ENCODE assay signal across 14 cellular contexts in genomic region chr14:24315243-24315806, GRCh38. TPM values are rescaled to one million over a fixed set of nuclear protein-coding genes. Genes with fewer than 3 reads are reported as not detected.
DNase-seq lines count a peak whose midpoint lies in the region; ATAC-seq and TF ChIP-seq lines count a peak whose summit lies in the region.
"Had no signal": no experiment of that assay in that cellular context is flagged by ENCODE, and none has a peak within 500 bp of the region (broad histone marks: within the 10 kb centered on the region; RNA-seq: fewer than 3 reads in every experiment).

No MANE protein-coding gene starts in this region.

- CTCF ChIA-PET in activated CD8-positive, alpha-beta T cell treated with anti-CD3 and anti-CD28 coated beads, Interleukin-2, amount 10 ng/mL, durations not matched to agents 7 days and 5 days (lab: Charles Lee): interaction anchor here (9.2 kb wide), 1 partner anchor 15 kb away, joined by 142 read pairs; the partner anchor contains the start of gene ADCY4
- CTCF ChIA-PET in activated CD8-positive, alpha-beta T cell treated with anti-CD3 and anti-CD28 coated beads for 36 hours (lab: Charles Lee): interaction anchor here (1.9 to 10.9 kb wide), 3 partner anchors 7 to 18 kb away, joined by 7 to 138 read pairs (median 88); partner anchors contain the start of genes ADCY4 and CIDEB

- DNase-seq in activated CD8-positive, alpha-beta T cell treated with anti-CD3 and anti-CD28 coated beads, Interleukin-2, amount 10 ng/mL, durations not matched to agents 7 days and 5 days: no peak
- no peak for DNase-seq in activated CD8-positive, alpha-beta T cell treated with anti-CD3 and anti-CD28 coated beads for 36 hours
- DNase-seq in naive thymus-derived CD8-positive, alpha-beta T cell: peak in 1 of 10 donors; percentile 51
- DNase-seq in upper lobe of left lung (no peak), inferior parietal cortex (ENCODE audit: extremely low spot score) (no peak)
- DNase-seq: activated CD4-positive, alpha-beta T cell treated with anti-CD3 and anti-CD28 coated beads for 48 hours; GDM1; NCI-H1694 treated with DMSO at 0.1 percent for 48 hours had no signal

- peak overlapping the region in 1 of 4 donors; percentile 25 for H3K4me3 ChIP-seq in upper lobe of left lung
- H3K4me3 ChIP-seq: ascending aorta, tibial nerve had no signal

- peak overlapping the region; percentile 79 to 93 (median 91) for H3K27ac ChIP-seq in upper lobe of left lung
- H3K27ac ChIP-seq: ascending aorta had no signal

- TF ChIP-seq CTCF in activated CD8-positive, alpha-beta T cell treated with anti-CD3 and anti-CD28 coated beads for 36 hours (IDR thresholded peaks at IDR 0.05): no peak
- no peak for TF ChIP-seq CTCF in upper lobe of left lung (IDR thresholded peaks at IDR 0.05)

- intact Hi-C loops in activated CD8-positive, alpha-beta T cell treated with anti-CD3 and anti-CD28 coated beads for 36 hours (cut with micrococcal nuclease): no loop called here
- intact Hi-C loops in dendritic cell treated with granulocyte-macrophage colony-stimulating factor and Interleukin-4, amounts not matched to agents 40 ng/mL and 50 ng/mL, for 4 days (cut with micrococcal nuclease): no loop called here

- H3K4me1 ChIP-seq in upper lobe of left lung: peaks cover 67 to 78% (median 72%) of the 10 kb centered on the region in 4 donors

- no peak for ATAC-seq in activated CD8-positive, alpha-beta T cell treated with anti-CD3 and anti-CD28 coated beads, Interleukin-2, amount 10 ng/mL, durations not matched to agents 7 days and 5 days
- ATAC-seq in activated CD8-positive, alpha-beta T cell treated with anti-CD3 and anti-CD28 coated beads for 36 hours: no peak
- ATAC-seq in naive thymus-derived CD8-positive, alpha-beta T cell: no peak
- ATAC-seq in upper lobe of left lung (ENCODE audit: low FRiP score in 2 of 2) (no peak), HG03442 (IDR thresholded peaks at IDR 0.05; ENCODE audit: unreplicated experiment) (no peak), HG02571 (IDR thresholded peaks at IDR 0.05; ENCODE audit: unreplicated experiment) (no peak)

- no peaks in the 10 kb centered on the region for H3K9me3 Mint-ChIP-seq in activated CD8-positive, alpha-beta T cell treated with anti-CD3 and anti-CD28 coated beads, Interleukin-2, amount 10 ng/mL, durations not matched to agents 7 days and 5 days (ENCODE audit: insufficient read depth)
- H3K9me3 Mint-ChIP-seq in activated CD8-positive, alpha-beta T cell treated with anti-CD3 and anti-CD28 coated beads for 36 hours: no peaks in the 10 kb centered on the region
- H3K9me3 Mint-ChIP-seq in dendritic cell treated with granulocyte-macrophage colony-stimulating factor and Interleukin-4, amounts not matched to agents 40 ng/mL and 50 ng/mL, for 4 days: no peaks in the 10 kb centered on the region
- no peaks in the 10 kb centered on the region for H3K9me3 Mint-ChIP-seq in naive thymus-derived CD8-positive, alpha-beta T cell

- no peaks in the 10 kb centered on the region for H3K27me3 ChIP-seq in upper lobe of left lung

- H3K36me3 ChIP-seq in upper lobe of left lung: peaks cover 0 to 9% (median 3%) of the 10 kb centered on the region in 4 donors
- H3K36me3 ChIP-seq: ascending aorta, tibial nerve had no signal

- POLR2A ChIA-PET in activated CD8-positive, alpha-beta T cell treated with anti-CD3 and anti-CD28 coated beads, Interleukin-2, amount 10 ng/mL, durations not matched to agents 7 days and 5 days (lab: Charles Lee): no interaction called here
- POLR2A ChIA-PET in activated CD8-positive, alpha-beta T cell treated with anti-CD3 and anti-CD28 coated beads for 36 hours (lab: Charles Lee): interaction anchor here (1.9 kb wide), 1 partner anchor 115 kb away, joined by 4 read pairs; the partner anchor contains the start of genes CBLN3 and KHNYN
- POLR2A ChIA-PET in naive thymus-derived CD8-positive, alpha-beta T cell (lab: Charles Lee): no interaction called here

- no peak for TF ChIP-seq POLR2A in upper lobe of left lung (IDR thresholded peaks at IDR 0.05)

- H3K4me1 Mint-ChIP-seq in activated CD8-positive, alpha-beta T cell treated with anti-CD3 and anti-CD28 coated beads, Interleukin-2, amount 10 ng/mL, durations not matched to agents 7 days and 5 days (ENCODE audit: low read depth): peaks cover 61% of the 10 kb centered on the region
- peaks cover 51% of the 10 kb centered on the region for H3K4me1 Mint-ChIP-seq in activated CD8-positive, alpha-beta T cell treated with anti-CD3 and anti-CD28 coated beads for 36 hours (ENCODE audit: low read depth)
- peaks cover 92% of the 10 kb centered on the region for H3K4me1 Mint-ChIP-seq in dendritic cell treated with granulocyte-macrophage colony-stimulating factor and Interleukin-4, amounts not matched to agents 40 ng/mL and 50 ng/mL, for 4 days (ENCODE audit: low read depth)
- H3K4me1 Mint-ChIP-seq in naive thymus-derived CD8-positive, alpha-beta T cell: peaks cover 31 to 49% (median 46%) of the 10 kb centered on the region in 4 donors

- no peak for TF ChIP-seq EP300 in upper lobe of left lung (IDR thresholded peaks at IDR 0.05)

- no peaks in the 10 kb centered on the region for H3K9me3 ChIP-seq in upper lobe of left lung
- H3K9me3 ChIP-seq: ascending aorta, tibial nerve had no signal

- WGBS in upper lobe of left lung, 2 donors: 72 to 75% methylated on average over 6 to 10 of the region's 10 CpGs

- peaks cover 15% of the 10 kb centered on the region for H3K27me3 Mint-ChIP-seq in activated CD8-positive, alpha-beta T cell treated with anti-CD3 and anti-CD28 coated beads, Interleukin-2, amount 10 ng/mL, durations not matched to agents 7 days and 5 days (ENCODE audit: low read depth)
- H3K27me3 Mint-ChIP-seq in activated CD8-positive, alpha-beta T cell treated with anti-CD3 and anti-CD28 coated beads for 36 hours: no peaks in the 10 kb centered on the region
- peaks cover 8% of the 10 kb centered on the region for H3K27me3 Mint-ChIP-seq in dendritic cell treated with granulocyte-macrophage colony-stimulating factor and Interleukin-4, amounts not matched to agents 40 ng/mL and 50 ng/mL, for 4 days
- H3K27me3 Mint-ChIP-seq in naive thymus-derived CD8-positive, alpha-beta T cell: peaks cover 0 to 4% (median 0%) of the 10 kb centered on the region in 5 donors

- peak overlapping the region; percentile 39 for H3K27ac Mint-ChIP-seq in activated CD8-positive, alpha-beta T cell treated with anti-CD3 and anti-CD28 coated beads, Interleukin-2, amount 10 ng/mL, durations not matched to agents 7 days and 5 days
- no peak overlapping the region for H3K27ac Mint-ChIP-seq in activated CD8-positive, alpha-beta T cell treated with anti-CD3 and anti-CD28 coated beads for 36 hours
- H3K27ac Mint-ChIP-seq in dendritic cell treated with granulocyte-macrophage colony-stimulating factor and Interleukin-4, amounts not matched to agents 40 ng/mL and 50 ng/mL, for 4 days: peak overlapping the region; percentile 66
- peak overlapping the region in 7 of 10 donors; percentile 18 to 69 (median 48) for H3K27ac Mint-ChIP-seq in naive thymus-derived CD8-positive, alpha-beta T cell

- H3K36me3 Mint-ChIP-seq in activated CD8-positive, alpha-beta T cell treated with anti-CD3 and anti-CD28 coated beads, Interleukin-2, amount 10 ng/mL, durations not matched to agents 7 days and 5 days (ENCODE audit: low read depth): peaks cover 45% of the 10 kb centered on the region
- peaks cover 9% of the 10 kb centered on the region for H3K36me3 Mint-ChIP-seq in activated CD8-positive, alpha-beta T cell treated with anti-CD3 and anti-CD28 coated beads for 36 hours (ENCODE audit: low read depth)
- H3K36me3 Mint-ChIP-seq in dendritic cell treated with granulocyte-macrophage colony-stimulating factor and Interleukin-4, amounts not matched to agents 40 ng/mL and 50 ng/mL, for 4 days (ENCODE audit: low read depth): peaks cover 17% of the 10 kb centered on the region
- H3K36me3 Mint-ChIP-seq in naive thymus-derived CD8-positive, alpha-beta T cell: no peaks in the 10 kb centered on the region

- H3K4me3 Mint-ChIP-seq in activated CD8-positive, alpha-beta T cell treated with anti-CD3 and anti-CD28 coated beads, Interleukin-2, amount 10 ng/mL, durations not matched to agents 7 days and 5 days: no peak overlapping the region
- H3K4me3 Mint-ChIP-seq in activated CD8-positive, alpha-beta T cell treated with anti-CD3 and anti-CD28 coated beads for 36 hours: no peak overlapping the region
- H3K4me3 Mint-ChIP-seq in dendritic cell treated with granulocyte-macrophage colony-stimulating factor and Interleukin-4, amounts not matched to agents 40 ng/mL and 50 ng/mL, for 4 days: no peak overlapping the region
- peak overlapping the region in 3 of 10 donors; percentile 26 to 62 (median 44) for H3K4me3 Mint-ChIP-seq in naive thymus-derived CD8-positive, alpha-beta T cell

RNA-seq across cellular contexts. Expression of gene LTB4R, which starts 4.0 kb away (rescaled TPM):
- total RNA-seq in activated CD8-positive, alpha-beta T cell treated with anti-CD3 and anti-CD28 coated beads, Interleukin-2, amount 10 ng/mL, durations not matched to agents 7 days and 5 days: 10 to 100 TPM; 26.9 to 28.0 TPM
- 10 to 100 TPM; 11.6 to 11.7 TPM for total RNA-seq in activated CD8-positive, alpha-beta T cell treated with anti-CD3 and anti-CD28 coated beads for 36 hours
- total RNA-seq in naive thymus-derived CD8-positive, alpha-beta T cell: 10 to 100 TPM in 1 of 2 experiments, 1 to 10 TPM in 1; 9.6 to 10.1 TPM
- polyA plus RNA-seq in naive thymus-derived CD8-positive, alpha-beta T cell: 1 to 10 TPM; 3.4 to 5.9 (median 4.5) TPM
- total RNA-seq in upper lobe of left lung: 10 to 100 TPM; 11.1 to 71.2 (median 17.7) TPM

RNA-seq across cellular contexts. Expression of gene LTB4R2, which starts 5.4 kb away (rescaled TPM):
- total RNA-seq in activated CD8-positive, alpha-beta T cell treated with anti-CD3 and anti-CD28 coated beads, Interleukin-2, amount 10 ng/mL, durations not matched to agents 7 days and 5 days: 10 to 100 TPM; 17.8 to 18.7 TPM
- 10 to 100 TPM in 1 of 2 experiments, 1 to 10 TPM in 1; 9.6 to 12.0 TPM for total RNA-seq in activated CD8-positive, alpha-beta T cell treated with anti-CD3 and anti-CD28 coated beads for 36 hours
- 10 to 100 TPM; 12.5 to 13.0 TPM for total RNA-seq in naive thymus-derived CD8-positive, alpha-beta T cell
- 1 to 10 TPM in 2 of 3 donors, under 1 TPM in 1; 0.93 to 3.5 (median 1.5) TPM for polyA plus RNA-seq in naive thymus-derived CD8-positive, alpha-beta T cell
- 10 to 100 TPM in 4 of 6 donors, 1 to 10 TPM in 2; 6.2 to 49.2 (median 10.9) TPM for total RNA-seq in upper lobe of left lung

RNA-seq across cellular contexts. Expression of gene CIDEB, which starts 7.5 kb away (rescaled TPM):
- 10 to 100 TPM; 47.2 to 48.2 TPM for total RNA-seq in activated CD8-positive, alpha-beta T cell treated with anti-CD3 and anti-CD28 coated beads, Interleukin-2, amount 10 ng/mL, durations not matched to agents 7 days and 5 days
- total RNA-seq in activated CD8-positive, alpha-beta T cell treated with anti-CD3 and anti-CD28 coated beads for 36 hours: 10 to 100 TPM; 12.1 to 13.6 TPM
- 10 to 100 TPM; 12.2 to 15.5 TPM for total RNA-seq in naive thymus-derived CD8-positive, alpha-beta T cell
- 10 to 100 TPM in 2 of 3 donors, 1 to 10 TPM in 1; 8.6 to 16.1 (median 13.2) TPM for polyA plus RNA-seq in naive thymus-derived CD8-positive, alpha-beta T cell
- 10 to 100 TPM in 5 of 6 donors, 1 to 10 TPM in 1; 9.4 to 14.8 (median 12.8) TPM for total RNA-seq in upper lobe of left lung
- total RNA-seq: Calu3 had no signal

RNA-seq across cellular contexts. Expression of gene NOP9, which starts 15.7 kb away (rescaled TPM):
- total RNA-seq in activated CD8-positive, alpha-beta T cell treated with anti-CD3 and anti-CD28 coated beads, Interleukin-2, amount 10 ng/mL, durations not matched to agents 7 days and 5 days: 10 to 100 TPM; 35.2 to 36.7 TPM
- 10 to 100 TPM; 33.5 to 33.6 TPM for total RNA-seq in activated CD8-positive, alpha-beta T cell treated with anti-CD3 and anti-CD28 coated beads for 36 hours
- total RNA-seq in naive thymus-derived CD8-positive, alpha-beta T cell: 10 to 100 TPM; 21.8 to 25.8 TPM
- polyA plus RNA-seq in naive thymus-derived CD8-positive, alpha-beta T cell: 1 to 10 TPM; 1.3 to 2.2 (median 1.6) TPM
- 10 to 100 TPM; 13.3 to 31.4 (median 22.6) TPM for total RNA-seq in upper lobe of left lung

RNA-seq across cellular contexts. Expression of gene DHRS1, which starts 15.7 kb away (rescaled TPM):
- total RNA-seq in activated CD8-positive, alpha-beta T cell treated with anti-CD3 and anti-CD28 coated beads, Interleukin-2, amount 10 ng/mL, durations not matched to agents 7 days and 5 days: 10 to 100 TPM; 28.6 to 33.9 TPM
- total RNA-seq in activated CD8-positive, alpha-beta T cell treated with anti-CD3 and anti-CD28 coated beads for 36 hours: 10 to 100 TPM; 11.9 to 13.6 TPM
- 10 to 100 TPM; 27.5 to 34.2 TPM for total RNA-seq in naive thymus-derived CD8-positive, alpha-beta T cell
- polyA plus RNA-seq in naive thymus-derived CD8-positive, alpha-beta T cell: 10 to 100 TPM; 19.6 to 22.4 (median 20.8) TPM
- 10 to 100 TPM; 23.0 to 60.3 (median 32.8) TPM for total RNA-seq in upper lobe of left lung
